14 cellular contexts compared by ENCODE assay signal in the genomic region with DNA sequence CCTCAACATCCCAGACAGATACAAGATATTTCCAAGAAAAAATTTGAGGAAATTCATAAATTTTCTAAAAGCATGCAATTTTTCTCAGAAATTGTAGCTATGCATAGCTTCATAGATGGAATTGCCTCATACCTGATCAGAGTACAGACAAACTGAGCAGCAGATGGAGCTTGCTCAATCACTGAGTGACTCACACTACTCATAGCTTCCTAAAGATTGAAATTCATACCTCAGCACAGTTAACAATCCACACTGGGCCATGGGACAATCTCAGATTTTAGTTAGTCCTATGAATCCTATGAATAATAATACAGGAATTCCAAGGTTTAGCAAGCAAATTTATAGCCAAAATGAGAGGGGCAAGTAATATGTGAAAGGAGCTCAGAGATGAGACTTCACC.
DNase-seq lines count a peak whose midpoint lies in the region; TF ChIP-seq lines count a peak whose summit lies in the region.
"Had no signal": no experiment of that assay in that cellular context is flagged by ENCODE, and none has a peak within 500 bp of the region (broad histone marks: within the 10 kb centered on the region; RNA-seq: fewer than 3 reads in every experiment).

No MANE protein-coding gene starts in this region.

- H3K27me3 ChIP-seq in fibroblast of lung (ENCODE audit: control insufficient read depth, insufficient read depth, low read length) (no peaks in the 10 kb centered on the region), vagina (no peaks in the 10 kb centered on the region)

- no peak overlapping the region for H3K4me2 ChIP-seq in fibroblast of lung (ENCODE audit: extremely low read depth, insufficient read depth, low read length)

- DNase-seq in NCI-H82 (lab: John Stamatoyannopoulos, UW) (peak; percentile 39), NCI-H82 treated with DMSO at 0.1 percent for 48 hours (lab: John Stamatoyannopoulos, UW; ENCODE audit: unreplicated experiment) (no peak), RWPE1 (ENCODE audit: low spot score) (peak; percentile 45), fibroblast of lung (ENCODE audit: low read depth in 2 of 2) (peak; percentile 58 to 87), stromal cell of bone marrow (ENCODE audit: low read depth) (peak; percentile 73), NCI-H1694 treated with DMSO at 0.1 percent for 48 hours (lab: John Stamatoyannopoulos, UW) (no peak), OCI-M1 (lab: John Stamatoyannopoulos, UW) (no peak), vagina (ENCODE audit: extremely low spot score in 2 of 2) (no peak)
- DNase-seq: activated naive CD4-positive, alpha-beta T cell treated with anti-CD3 and anti-CD28 coated beads for 36 hours; hypothalamus; NCI-H1092; NCI-H748 treated with DMSO at 0.1 percent for 48 hours; posterior cingulate gyrus; SW 1271 had no signal

- H3K36me3 ChIP-seq in fibroblast of lung (ENCODE audit: control insufficient read depth, insufficient read depth, low read length) (no peaks in the 10 kb centered on the region), vagina (no peaks in the 10 kb centered on the region)

- POLR2A ChIA-PET in RWPE1 (lab: Yijun Ruan, JAX; ENCODE audit: low non-redundant PET) = no interaction called here

- H3K4me3 ChIP-seq in fibroblast of lung (replicated peaks in 1 of 4; ENCODE audit: control extremely low read depth in 1 of 4, insufficient read depth in 1 of 4, low read depth in 3 of 4, low read length in 4 of 4) (no peak overlapping the region), vagina (no peak overlapping the region)

- TF ChIP-seq CTCF in RWPE1 (conservative IDR thresholded peaks at IDR 0.05; ENCODE audit: low read depth) = no peak
- TF ChIP-seq CTCF in fibroblast of lung (conservative IDR thresholded peaks at IDR 0.05 in 1 of 2, IDR thresholded peaks at IDR 0.05 in 1 of 2; ENCODE audit: low read depth in 1 of 2, low read length in 2 of 2) = no peak
- TF ChIP-seq CTCF in vagina (IDR thresholded peaks at IDR 0.05) = no peak

- intact Hi-C loops in vagina (cut with DNase I) = no loop called here

- no peaks in the 10 kb centered on the region for H4K20me1 ChIP-seq in fibroblast of lung (ENCODE audit: control insufficient read depth, extremely low read depth, insufficient read depth, low read length)

- CTCF ChIA-PET in RWPE1 (lab: Yijun Ruan, JAX) = interaction anchor here (0.6 kb wide), 1 partner anchor 34 kb away, joined by 3 read pairs; no protein-coding TSS in a partner anchor

- no peaks in the 10 kb centered on the region for H3K9me3 ChIP-seq in fibroblast of lung (ENCODE audit: control insufficient read depth, insufficient read depth, low read depth, low read length)
- H3K9me3 ChIP-seq in vagina = no peaks in the 10 kb centered on the region

- H3K79me2 ChIP-seq in fibroblast of lung (ENCODE audit: control insufficient read depth, insufficient read depth, low read length) = no peaks in the 10 kb centered on the region

- no peak for TF ChIP-seq POLR2A in vagina (IDR thresholded peaks at IDR 0.05)

- H3K27ac ChIP-seq in RWPE1 (no peak overlapping the region), fibroblast of lung (ENCODE audit: insufficient read depth, low read length) (no peak overlapping the region), vagina (no peak overlapping the region)

- peaks cover 4% of the 10 kb centered on the region for H3K4me1 ChIP-seq in fibroblast of lung (ENCODE audit: control insufficient read depth, extremely low read depth, insufficient read depth, low read length)
- H3K4me1 ChIP-seq in vagina = no peaks in the 10 kb centered on the region

- no peak overlapping the region for H2AFZ ChIP-seq in fibroblast of lung (ENCODE audit: low read length)

- no peak overlapping the region for H3K9ac ChIP-seq in fibroblast of lung (ENCODE audit: insufficient read depth, low read length)

Comparison
In these comparisons a context has a peak if more than half of its experiments do, and no peak if none do; other contexts are left out.
1. DNase-seq: peak in NCI-H82 (single experiment), RWPE1 (single experiment), fibroblast of lung (2 of 2) and stromal cell of bone marrow (single experiment); none in NCI-H82 treated with DMSO at 0.1 percent for 48 hours (single experiment), NCI-H1694 treated with DMSO at 0.1 percent for 48 hours (single experiment), OCI-M1 (single experiment) and vagina (0 of 2).